ENCODE assay signal across 29 cellular contexts in genomic region chr3:66828303-66828702, GRCh38.
"Had no signal": no experiment of that assay in that cellular context is flagged by ENCODE, and none has a peak within 500 bp of the region (broad histone marks: within the 10 kb centered on the region; RNA-seq: fewer than 3 reads in every experiment).

No MANE protein-coding gene starts in this region.

- H3K4me1 Mint-ChIP-seq: activated CD4-positive, alpha-beta T cell treated with anti-CD3 and anti-CD28 coated beads for 36 hours; activated CD4-positive, alpha-beta T cell treated with anti-CD3 and anti-CD28 coated beads, Interleukin-2, amount 10 ng/mL, durations not matched to agents 24 days and 14 days; activated CD8-positive, alpha-beta memory T cell treated with anti-CD3 and anti-CD28 coated beads, Interleukin-2, amount 10 ng/mL, durations not matched to agents 7 days and 5 days; activated naive CD4-positive, alpha-beta T cell treated with anti-CD3 and anti-CD28 coated beads, Interleukin-2, amount 10 ng/mL, durations not matched to agents 7 days and 5 days; activated naive CD8-positive, alpha-beta T cell treated with anti-CD3 and anti-CD28 coated beads, Interleukin-2, amount 10 ng/mL, durations not matched to agents 7 days and 5 days; central memory CD8-positive, alpha-beta T cell had no signal

- H3K36me3 Mint-ChIP-seq: activated CD4-positive, alpha-beta memory T cell treated with anti-CD3 and anti-CD28 coated beads for 36 hours; activated CD8-positive, alpha-beta memory T cell treated with anti-CD3 and anti-CD28 coated beads, Interleukin-2, amount 10 ng/mL, durations not matched to agents 7 days and 5 days; activated naive CD4-positive, alpha-beta T cell treated with anti-CD3 and anti-CD28 coated beads, Interleukin-2, amount 10 ng/mL, durations not matched to agents 7 days and 5 days; activated naive CD4-positive, alpha-beta T cell treated with anti-CD3 and anti-CD28 coated beads, Interleukin-2, amount 50 U/mL, for 72 hours; activated naive CD8-positive, alpha-beta T cell treated with anti-CD3 and anti-CD28 coated beads, Interleukin-2, amount 10 ng/mL, durations not matched to agents 7 days and 5 days had no signal

- H3K27ac ChIP-seq: ascending aorta, brain microvascular endothelial cell, coronary artery, esophagus muscularis mucosa, foreskin keratinocyte, gastrocnemius medialis had no signal

- H3K27me3 Mint-ChIP-seq: activated CD4-positive, alpha-beta memory T cell treated with anti-CD3 and anti-CD28 coated beads for 36 hours; activated CD4-positive, alpha-beta T cell treated with anti-CD3 and anti-CD28 coated beads for 36 hours; activated CD8-positive, alpha-beta memory T cell treated with anti-CD3 and anti-CD28 coated beads, Interleukin-2, amount 10 ng/mL, durations not matched to agents 7 days and 5 days; dendritic cell treated with granulocyte-macrophage colony-stimulating factor and Interleukin-4, amounts not matched to agents 40 ng/mL and 50 ng/mL, for 4 days had no signal

- H3K4me1 ChIP-seq: ascending aorta, esophagus muscularis mucosa, gastrocnemius medialis had no signal

- H3K27ac Mint-ChIP-seq: activated CD4-positive, alpha-beta memory T cell treated with anti-CD3 and anti-CD28 coated beads for 36 hours; activated CD4-positive, alpha-beta T cell treated with anti-CD3 and anti-CD28 coated beads for 36 hours; activated CD4-positive, alpha-beta T cell treated with anti-CD3 and anti-CD28 coated beads, Interleukin-2, amount 10 ng/mL, durations not matched to agents 24 days and 14 days; activated CD8-positive, alpha-beta memory T cell treated with anti-CD3 and anti-CD28 coated beads, Interleukin-2, amount 10 ng/mL, durations not matched to agents 7 days and 5 days; activated CD8-positive, alpha-beta T cell treated with anti-CD3 and anti-CD28 coated beads, Interleukin-2, amount 10 ng/mL, durations not matched to agents 7 days and 5 days; activated naive CD4-positive, alpha-beta T cell treated with anti-CD3 and anti-CD28 coated beads, Interleukin-2, amount 10 ng/mL, durations not matched to agents 7 days and 5 days; activated naive CD4-positive, alpha-beta T cell treated with anti-CD3 and anti-CD28 coated beads, Interleukin-2, amount 50 U/mL, for 72 hours; activated naive CD8-positive, alpha-beta T cell treated with anti-CD3 and anti-CD28 coated beads, Interleukin-2, amount 10 ng/mL, durations not matched to agents 7 days and 5 days; activated T-helper 1 cell treated with anti-CD3 and anti-CD28 coated beads, Interleukin-12 subunit alpha, Interleukin-12 subunit beta, Interleukin-2, Interleukin-4 antibody, amounts not matched to agents 30 ng/mL and 10 ng/mL and 1 ng/mL, durations not matched to agents 14 hours and 24 hours and 36 hours; activated T-helper 2 cell treated with anti-CD3 and anti-CD28 coated beads, Interferon-gamma antibody, Interleukin-2, Interleukin-4, amounts not matched to agents 10 μg/mL and 5 μg/mL and 100 μg/mL, durations not matched to agents 14 hours and 24 hours and 36 hours; dendritic cell treated with granulocyte-macrophage colony-stimulating factor and Interleukin-4, amounts not matched to agents 40 ng/mL and 50 ng/mL, for 4 days had no signal

- DNase-seq: activated CD4-positive, alpha-beta memory T cell treated with anti-CD3 and anti-CD28 coated beads for 36 hours; activated CD4-positive, alpha-beta T cell treated with anti-CD3 and anti-CD28 coated beads for 36 hours; activated CD4-positive, alpha-beta T cell treated with anti-CD3 and anti-CD28 coated beads, Interleukin-2, amount 10 ng/mL, durations not matched to agents 24 days and 14 days; activated CD4-positive, CD25-positive, alpha-beta regulatory T cell; activated CD4-positive, CD25-positive, alpha-beta regulatory T cell treated with anti-CD3 and anti-CD28 coated beads, Interleukin-2, amount 50 U/mL, for 72 hours; activated CD8-positive, alpha-beta memory T cell treated with anti-CD3 and anti-CD28 coated beads, Interleukin-2, amount 10 ng/mL, durations not matched to agents 7 days and 5 days; activated CD8-positive, alpha-beta memory T cell treated with anti-CD3 and anti-CD28 coated beads, Interleukin-2, amount 50 U/mL, for 4 hours; activated CD8-positive, alpha-beta T cell treated with anti-CD3 and anti-CD28 coated beads, Interleukin-2, amount 10 ng/mL, durations not matched to agents 7 days and 5 days; activated effector memory CD4-positive, alpha-beta T cell treated with anti-CD3 and anti-CD28 coated beads, Interleukin-2, amount 50 U/mL, for 16 hours; activated naive CD4-positive, alpha-beta T cell treated with anti-CD3 and anti-CD28 coated beads, Interleukin-2, amount 10 ng/mL, durations not matched to agents 7 days and 5 days; activated naive CD8-positive, alpha-beta T cell treated with anti-CD3 and anti-CD28 coated beads, Interleukin-2, amount 10 ng/mL, durations not matched to agents 7 days and 5 days; activated T-cell treated with anti-CD3 and anti-CD28 coated beads, Interleukin-2, amount 50 U/mL, for 1 hour; activated T-cell treated with anti-CD3 and anti-CD28 coated beads, Interleukin-2, amount 50 U/mL, for 48 hours; brain microvascular endothelial cell; dorsolateral prefrontal cortex; effector memory CD4-positive, alpha-beta T cell; erythroblast; foreskin keratinocyte; gastrocnemius medialis; glutamatergic neuron; T-helper 2 cell had no signal

- H3K36me3 ChIP-seq: ascending aorta, brain microvascular endothelial cell, esophagus muscularis mucosa, gastrocnemius medialis had no signal

- H3K4me3 Mint-ChIP-seq: activated CD4-positive, alpha-beta memory T cell treated with anti-CD3 and anti-CD28 coated beads for 36 hours; activated CD4-positive, alpha-beta T cell treated with anti-CD3 and anti-CD28 coated beads for 36 hours; activated CD4-positive, alpha-beta T cell treated with anti-CD3 and anti-CD28 coated beads, Interleukin-2, amount 10 ng/mL, durations not matched to agents 24 days and 14 days; activated CD8-positive, alpha-beta memory T cell treated with anti-CD3 and anti-CD28 coated beads, Interleukin-2, amount 10 ng/mL, durations not matched to agents 7 days and 5 days; activated CD8-positive, alpha-beta T cell treated with anti-CD3 and anti-CD28 coated beads, Interleukin-2, amount 10 ng/mL, durations not matched to agents 7 days and 5 days; activated naive CD4-positive, alpha-beta T cell treated with anti-CD3 and anti-CD28 coated beads, Interleukin-2, amount 10 ng/mL, durations not matched to agents 7 days and 5 days; activated naive CD8-positive, alpha-beta T cell treated with anti-CD3 and anti-CD28 coated beads, Interleukin-2, amount 10 ng/mL, durations not matched to agents 7 days and 5 days; activated T-helper 1 cell treated with anti-CD3 and anti-CD28 coated beads, Interleukin-12 subunit alpha, Interleukin-12 subunit beta, Interleukin-2, Interleukin-4 antibody, amounts not matched to agents 30 ng/mL and 10 ng/mL and 1 ng/mL, durations not matched to agents 14 hours and 24 hours and 36 hours; central memory CD8-positive, alpha-beta T cell; dendritic cell treated with granulocyte-macrophage colony-stimulating factor and Interleukin-4, amounts not matched to agents 40 ng/mL and 50 ng/mL, for 4 days had no signal

- H3K4me3 ChIP-seq: ascending aorta, coronary artery, dorsolateral prefrontal cortex, esophagus muscularis mucosa, gastrocnemius medialis had no signal

- H3K9me3 Mint-ChIP-seq: activated CD4-positive, alpha-beta memory T cell treated with anti-CD3 and anti-CD28 coated beads for 36 hours; activated CD4-positive, alpha-beta T cell treated with anti-CD3 and anti-CD28 coated beads, Interleukin-2, amount 10 ng/mL, durations not matched to agents 24 days and 14 days; activated naive CD4-positive, alpha-beta T cell treated with anti-CD3 and anti-CD28 coated beads, Interleukin-2, amount 10 ng/mL, durations not matched to agents 7 days and 5 days; activated naive CD4-positive, alpha-beta T cell treated with anti-CD3 and anti-CD28 coated beads, Interleukin-2, amount 50 U/mL, for 72 hours; activated naive CD8-positive, alpha-beta T cell treated with anti-CD3 and anti-CD28 coated beads, Interleukin-2, amount 10 ng/mL, durations not matched to agents 7 days and 5 days; activated T-helper 1 cell treated with anti-CD3 and anti-CD28 coated beads, Interleukin-12 subunit alpha, Interleukin-12 subunit beta, Interleukin-2, Interleukin-4 antibody, amounts not matched to agents 30 ng/mL and 10 ng/mL and 1 ng/mL, durations not matched to agents 14 hours and 24 hours and 36 hours; activated T-helper 2 cell treated with anti-CD3 and anti-CD28 coated beads, Interferon-gamma antibody, Interleukin-2, Interleukin-4, amounts not matched to agents 10 μg/mL and 5 μg/mL and 100 μg/mL, durations not matched to agents 14 hours and 24 hours and 36 hours; central memory CD8-positive, alpha-beta T cell; dendritic cell treated with granulocyte-macrophage colony-stimulating factor and Interleukin-4, amounts not matched to agents 40 ng/mL and 50 ng/mL, for 4 days had no signal

- ATAC-seq: activated CD4-positive, alpha-beta T cell treated with anti-CD3 and anti-CD28 coated beads for 36 hours; activated CD8-positive, alpha-beta memory T cell treated with anti-CD3 and anti-CD28 coated beads, Interleukin-2, amount 10 ng/mL, durations not matched to agents 7 days and 5 days; activated CD8-positive, alpha-beta T cell treated with anti-CD3 and anti-CD28 coated beads, Interleukin-2, amount 10 ng/mL, durations not matched to agents 7 days and 5 days; activated naive CD4-positive, alpha-beta T cell treated with anti-CD3 and anti-CD28 coated beads, Interleukin-2, amount 50 U/mL, for 72 hours; foreskin keratinocyte; gastrocnemius medialis had no signal

- H3K9me3 ChIP-seq: ascending aorta, esophagus muscularis mucosa, gastrocnemius medialis had no signal

- H3K27me3 ChIP-seq: ascending aorta, brain microvascular endothelial cell, dorsolateral prefrontal cortex, esophagus muscularis mucosa, gastrocnemius medialis had no signal
